ENCODE assay signal across 18 cellular contexts in the genomic region with DNA sequence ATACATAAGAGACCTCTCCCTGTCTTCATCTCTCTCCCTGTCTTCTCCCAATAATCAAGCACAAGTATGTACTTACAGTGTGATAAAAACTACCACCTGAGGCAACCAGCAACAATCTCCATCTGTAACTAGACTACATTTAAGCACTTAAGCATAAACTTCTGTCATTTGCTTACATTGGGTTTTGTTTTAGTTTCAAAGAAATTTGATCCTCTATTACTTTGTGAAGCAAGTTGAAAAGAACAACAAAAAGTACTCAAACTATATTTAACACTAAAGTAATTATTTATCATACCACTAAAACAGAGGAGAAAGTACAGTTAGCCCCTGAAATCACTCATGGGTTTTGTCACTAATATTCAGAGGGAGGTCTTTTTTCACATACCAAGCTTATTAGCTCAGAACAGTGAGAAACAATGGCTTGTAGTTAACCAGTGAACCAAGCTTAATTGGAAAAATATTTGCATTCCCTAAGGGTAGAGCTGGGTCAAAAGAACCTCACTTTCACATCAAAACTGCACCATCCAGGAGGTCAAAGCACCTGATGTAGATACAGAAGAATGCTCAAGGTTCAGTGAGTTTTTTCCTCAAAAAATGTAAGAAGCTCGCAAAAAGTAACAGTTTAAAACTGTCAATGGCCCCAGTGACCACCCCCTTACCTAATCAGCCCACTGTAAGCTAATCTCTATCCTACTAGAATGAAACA. TPM values are rescaled to one million over a fixed set of nuclear protein-coding genes. Genes with fewer than 3 reads are reported as not detected.
A peak's percentile ranks its signal among the peaks of the same experiment; 100 is the strongest.
DNase-seq lines count a peak whose midpoint lies in the region; ATAC-seq, FAIRE-seq and TF ChIP-seq lines count a peak whose summit lies in the region.
"Had no signal": no experiment of that assay in that cellular context is flagged by ENCODE, and none has a peak within 500 bp of the region (broad histone marks: within the 10 kb centered on the region; RNA-seq: fewer than 3 reads in every experiment).

No MANE protein-coding gene starts in this region.

- CTCF ChIA-PET in Caco-2 (lab: Charles Lee): no interaction called here

- TF ChIP-seq CTCF in Caco-2 (IDR thresholded peaks at IDR 0.05; ENCODE audit: insufficient read depth in 1 of 2, low read depth in 1 of 2, low read length in 1 of 2, severe bottlenecking in 1 of 2, unreplicated experiment in 1 of 2) (no peak), nephron (IDR thresholded peaks at IDR 0.05; ENCODE audit: unreplicated experiment in 3 of 3) (no peak), gastrocnemius medialis (IDR thresholded peaks at IDR 0.05 in 4 of 5, conservative IDR thresholded peaks at IDR 0.05 in 1 of 5) (no peak)

- DNase-seq in Caco-2 (no peak), NCI-H1048 (lab: John Stamatoyannopoulos, UW) (peak; percentile 88), NK-92 (lab: John Stamatoyannopoulos, UW; ENCODE audit: unreplicated experiment) (no peak), SIG-M5 treated with dmso at 0.1 percent for 504 hours (lab: John Stamatoyannopoulos, UW; ENCODE audit: unreplicated experiment) (no peak), D341Med (ENCODE audit: low spot score) (no peak), gastrocnemius medialis (no peak)
- DNase-seq: activated naive CD8-positive, alpha-beta T cell treated with anti-CD3 and anti-CD28 coated beads, Interleukin-2, amount 10 ng/mL, durations not matched to agents 7 days and 5 days; activated T-cell treated with anti-CD3 and anti-CD28 coated beads for 4 hours; NCI-H1105 treated with DMSO at 0.1 percent for 48 hours; OCI-M1; stimulated activated CD4-positive, alpha-beta T cell treated with anti-CD3 and anti-CD28 coated beads, Interleukin-12 subunit alpha, Interleukin-12 subunit beta, amount 100 ng/mL, for 4 hours; T-helper 1 cell had no signal

- BruUV-seq in Caco-2 (replicated peaks; lab: Mats Ljungman, UMichigan): no TSS peak

- H3K9me3 ChIP-seq in Caco-2 (no peaks in the 10 kb centered on the region), gastrocnemius medialis (no peaks in the 10 kb centered on the region)

- no peak for TF ChIP-seq POLR2A in gastrocnemius medialis (IDR thresholded peaks at IDR 0.05)

- H3K27ac ChIP-seq in gastrocnemius medialis: no peak overlapping the region

- in situ Hi-C loops in gastrocnemius medialis (cut with MboI; ENCODE audit: low sequenced_read_pairs in 4 of 4): no loop called here

- intact Hi-C loops in Caco-2 (cut with micrococcal nuclease; ENCODE audit: unreplicated experiment) (loop anchor here (1.0 to 10.0 kb wide), 3 partner anchors 33 to 181 kb away; no protein-coding TSS in a partner anchor), gastrocnemius medialis (cut with DNase I; ENCODE audit: low total_unique reads) (no loop called here)

- H3K9me3 Mint-ChIP-seq in Caco-2 (ENCODE audit: unreplicated experiment) (no peaks in the 10 kb centered on the region), nephron (no peaks in the 10 kb centered on the region)
- H3K9me3 Mint-ChIP-seq: activated naive CD8-positive, alpha-beta T cell treated with anti-CD3 and anti-CD28 coated beads, Interleukin-2, amount 10 ng/mL, durations not matched to agents 7 days and 5 days had no signal

- H3K27ac Mint-ChIP-seq in Caco-2 (ENCODE audit: unreplicated experiment): peak overlapping the region; percentile 45
- peak overlapping the region; percentile 61 to 92 (median 76) for H3K27ac Mint-ChIP-seq in nephron
- H3K27ac Mint-ChIP-seq: activated naive CD8-positive, alpha-beta T cell treated with anti-CD3 and anti-CD28 coated beads, Interleukin-2, amount 10 ng/mL, durations not matched to agents 7 days and 5 days; IgD-negative memory B cell had no signal

- H3K4me3 ChIP-seq in Caco-2 (ENCODE audit: low read depth, low read length) (no peak overlapping the region), gastrocnemius medialis (no peak overlapping the region)

- no peaks in the 10 kb centered on the region for H3K27me3 Mint-ChIP-seq in Caco-2 (ENCODE audit: insufficient read depth, unreplicated experiment)
- H3K27me3 Mint-ChIP-seq in nephron (ENCODE audit: low read depth): no peaks in the 10 kb centered on the region

- H3K4me1 ChIP-seq in Caco-2 (peaks cover 83% of the 10 kb centered on the region), gastrocnemius medialis (no peaks in the 10 kb centered on the region)

- H3K27me3 ChIP-seq in Caco-2 (replicated peaks; ENCODE audit: control insufficient read depth, insufficient read depth, low read length) (no peaks in the 10 kb centered on the region), gastrocnemius medialis (no peaks in the 10 kb centered on the region)

- H3K4me1 Mint-ChIP-seq in Caco-2 (ENCODE audit: low read depth, unreplicated experiment): peaks cover 57% of the 10 kb centered on the region
- H3K4me1 Mint-ChIP-seq in nephron: peaks cover 30% of the 10 kb centered on the region
- H3K4me1 Mint-ChIP-seq: activated naive CD8-positive, alpha-beta T cell treated with anti-CD3 and anti-CD28 coated beads, Interleukin-2, amount 10 ng/mL, durations not matched to agents 7 days and 5 days; IgD-negative memory B cell had no signal

- H3K36me3 Mint-ChIP-seq in Caco-2 (ENCODE audit: insufficient read depth, unreplicated experiment) (peaks cover 54% of the 10 kb centered on the region), nephron (ENCODE audit: low read depth) (peaks cover 5% of the 10 kb centered on the region)
- H3K36me3 Mint-ChIP-seq: activated naive CD8-positive, alpha-beta T cell treated with anti-CD3 and anti-CD28 coated beads, Interleukin-2, amount 10 ng/mL, durations not matched to agents 7 days and 5 days; IgD-negative memory B cell had no signal

- no peak for ATAC-seq in gastrocnemius medialis
- ATAC-seq: activated CD4-positive, CD25-positive, alpha-beta regulatory T cell treated with anti-CD3 and anti-CD28 coated beads, Interleukin-2, amount 50 U/mL, for 24 hours; esophagus mucosa had no signal

- H3K36me3 ChIP-seq in Caco-2 (ENCODE audit: control insufficient read depth, insufficient read depth, low read length) (peaks cover 1% of the 10 kb centered on the region; the same call in 1 of the 2 replicates), gastrocnemius medialis (no peaks in the 10 kb centered on the region)

- POLR2A ChIA-PET in Caco-2 (lab: Charles Lee): interaction anchor here (0.6 to 1.1 kb wide), 4 partner anchors 10 to 79 kb away, joined by 3 to 6 read pairs (median 3); a partner anchor contains a TSS

- FAIRE-seq in endometrium (lab: Jason Lieb, UNC): peak; percentile 98

- H3K4me3 Mint-ChIP-seq in Caco-2 (ENCODE audit: unreplicated experiment) (peak overlapping the region; percentile 28), nephron (peak overlapping the region in 2 of 3 experiments; percentile 18 to 24)
- H3K4me3 Mint-ChIP-seq: activated naive CD8-positive, alpha-beta T cell treated with anti-CD3 and anti-CD28 coated beads, Interleukin-2, amount 10 ng/mL, durations not matched to agents 7 days and 5 days; IgD-negative memory B cell had no signal

RNA-seq across cellular contexts. Expression of a gene that starts 34.1 kb away (rescaled TPM):
- 175 and 191 TPM in 2 replicates for total RNA-seq in Caco-2 (2022)
- under 1 TPM; 0.29 to 0.64 (median 0.42) TPM for total RNA-seq in gastrocnemius medialis
- total RNA-seq: esophagus mucosa, lung microvascular endothelial cell had no signal

Comparison
In these comparisons a context has a peak if more than half of its experiments do, and no peak if none do; other contexts are left out.
1. RNA of a gene that starts 34.1 kb away (total RNA-seq): 175 to 191 TPM in Caco-2; 0.29 to 0.64 TPM in gastrocnemius medialis; every median in the first group is over 100 times any median in the second.